In the genomic region with DNA sequence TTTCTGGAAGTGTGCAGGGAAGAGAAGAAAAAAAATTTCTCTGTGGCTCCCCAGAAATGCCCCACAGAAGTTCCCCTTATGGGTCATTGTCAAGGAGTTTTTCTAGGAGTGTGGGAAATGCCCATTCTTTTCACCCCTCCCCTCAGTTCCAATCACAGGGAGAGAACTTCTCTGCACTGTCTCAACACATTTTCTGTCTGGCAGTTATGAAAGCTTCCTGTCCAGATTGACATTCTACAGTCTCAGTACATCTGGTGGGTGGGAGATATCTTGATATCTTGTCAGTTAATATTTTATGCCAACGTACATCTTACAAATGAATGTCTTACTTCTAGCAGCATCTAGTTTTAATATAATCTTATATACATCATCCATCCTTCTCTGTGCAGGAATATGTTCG, we compare ENCODE assay signal across 27 cellular contexts.
"Had no signal": no experiment of that assay in that cellular context is flagged by ENCODE, and none has a peak within 500 bp of the region (broad histone marks: within the 10 kb centered on the region; RNA-seq: fewer than 3 reads in every experiment).

No MANE protein-coding gene starts in this region.

- DNase-seq: nephron progenitor cell; occipital lobe; ovary; posterior cingulate gyrus; psoas muscle; right cardiac atrium; right lobe of liver; sigmoid colon; stimulated activated CD4-positive, alpha-beta T cell treated with anti-CD3 and anti-CD28 coated beads, Interleukin-15, amount 100 ng/mL, for 24 hours; stimulated activated CD4-positive, alpha-beta T cell treated with anti-CD3 and anti-CD28 coated beads, Interleukin-2, amount 100 ng/mL, for 24 hours; stimulated activated CD4-positive, alpha-beta T cell treated with anti-CD3 and anti-CD28 coated beads, Interleukin-2, amount 100 ng/mL, for 48 hours; stimulated activated CD4-positive, alpha-beta T cell treated with anti-CD3 and anti-CD28 coated beads, Interleukin-4, amount 100 ng/mL, for 24 hours; stimulated activated naive B cell treated with anti-CD40 and anti-IgM and Interleukin-4, amounts not matched to agents 10 μg/mL and 1 μg/mL and 100 μg/mL, for 72 hours; stimulated activated naive CD4-positive, alpha-beta T cell treated with Interleukin-2 at 50 U/mL for 16 hours; stomach; thyroid gland; trophoblast cell; upper lobe of left lung had no signal

- H3K4me3 ChIP-seq: neural progenitor cell, ovary, psoas muscle, right lobe of liver, sigmoid colon, stomach, thoracic aorta, thyroid gland, tibial nerve, upper lobe of left lung, vagina had no signal

- FAIRE-seq: small intestine, urothelium cell line had no signal

- H3K4me1 ChIP-seq: neural progenitor cell, parathyroid adenoma, psoas muscle, right lobe of liver, sigmoid colon, stomach, thyroid gland, tibial nerve, upper lobe of left lung, vagina had no signal

- H3K36me3 ChIP-seq: neural progenitor cell, ovary, right lobe of liver, sigmoid colon, stomach, thoracic aorta, thyroid gland, tibial nerve, upper lobe of left lung, vagina had no signal

- ATAC-seq: natural killer cell treated with Interleukin-12 subunit alpha and Interleukin-12 subunit beta and Interleukin-15 and Interleukin-18, amount 100 ng/mL, for 72 hours; psoas muscle; right cardiac atrium; right lobe of liver; stimulated activated effector memory CD8-positive, alpha-beta T cell treated with anti-CD3 and anti-CD28 coated beads, Interleukin-12 subunit alpha, Interleukin-12 subunit beta, amount 100 ng/mL, for 72 hours; stimulated activated naive B cell treated with anti-CD40 and anti-IgM and Interleukin-4, amounts not matched to agents 10 μg/mL and 1 μg/mL and 100 μg/mL, for 72 hours had no signal

- H3K9me3 ChIP-seq: ovary, psoas muscle, right lobe of liver, sigmoid colon, stomach, thoracic aorta, thyroid gland, tibial nerve, upper lobe of left lung, vagina had no signal

- H3K4me2 ChIP-seq: neural progenitor cell had no signal

- H3K9ac ChIP-seq: neural progenitor cell, parathyroid adenoma had no signal

- H3K27ac ChIP-seq: neural progenitor cell, ovary, parathyroid adenoma, psoas muscle, right lobe of liver, sigmoid colon, stomach, thoracic aorta, thyroid gland, tibial nerve, upper lobe of left lung, vagina had no signal

- H3K27me3 ChIP-seq: neural progenitor cell, ovary, right lobe of liver, sigmoid colon, stomach, thyroid gland, tibial nerve, upper lobe of left lung, vagina had no signal

- H3K79me2 ChIP-seq: parathyroid adenoma had no signal

- H2AFZ ChIP-seq: neural progenitor cell, parathyroid adenoma had no signal
